ENCODE assay signal across 8 cellular contexts in the genomic region with DNA sequence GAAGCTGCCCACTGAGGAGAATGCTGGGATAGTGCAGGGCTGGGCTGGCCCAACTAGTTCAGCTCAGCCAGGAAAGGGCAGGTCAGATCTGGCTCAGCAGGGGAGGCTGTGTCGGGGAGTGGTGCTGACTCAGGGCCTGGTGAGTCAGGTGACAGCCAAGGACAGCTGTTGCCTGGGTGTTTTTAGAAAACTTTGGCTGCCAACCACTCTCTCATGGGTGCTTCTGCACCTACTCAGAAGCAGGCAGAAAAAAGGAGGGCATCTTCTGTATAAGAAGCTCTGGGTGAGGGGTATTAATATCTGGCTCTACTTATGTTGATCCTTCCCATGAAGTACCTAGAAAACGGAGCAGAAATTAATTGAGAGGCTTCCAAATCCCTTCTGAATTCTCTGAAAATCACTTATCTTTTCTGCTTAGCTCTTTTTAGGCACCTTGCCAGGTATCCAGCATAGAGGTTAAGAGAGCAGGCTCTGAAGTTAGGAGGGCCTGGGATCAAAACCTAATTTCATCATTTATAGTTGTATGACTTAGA. TPM values are rescaled to one million over a fixed set of nuclear protein-coding genes. Genes with fewer than 3 reads are reported as not detected.
DNase-seq lines count a peak whose midpoint lies in the region; ATAC-seq and TF ChIP-seq lines count a peak whose summit lies in the region.

No MANE protein-coding gene starts in this region.

- no peaks in the 10 kb centered on the region for H3K36me3 ChIP-seq in gastrocnemius medialis

- no peak for TF ChIP-seq POLR2A in gastrocnemius medialis (IDR thresholded peaks at IDR 0.05)

- peak; percentile 91 to 92 for ATAC-seq in activated CD4-positive, CD25-positive, alpha-beta regulatory T cell treated with anti-CD3 and anti-CD28 coated beads, Interleukin-2, amount 50 U/mL, for 24 hours
- peak; percentile 99 for ATAC-seq in left ventricle myocardium superior
- ATAC-seq in gastrocnemius medialis, result peak; percentile 98 to 99

- no peak for DNase-seq in activated CD4-positive, CD25-positive, alpha-beta regulatory T cell (lab: John Stamatoyannopoulos, UW)
- DNase-seq in NCI-H2171 treated with DMSO at 0.1 percent for 48 hours (lab: John Stamatoyannopoulos, UW), result peak; percentile 83
- DNase-seq in activated naive CD8-positive, alpha-beta T cell treated with anti-CD3 and anti-CD28 coated beads for 36 hours, result peak; percentile 16
- peak; percentile 75 for DNase-seq in left ventricle myocardium superior
- DNase-seq in gastrocnemius medialis, result peak; percentile 92 to 94
- DNase-seq in DMS153 (lab: John Stamatoyannopoulos, UW), result no peak
- DNase-seq in NCI-H748 treated with DMSO at 0.1 percent for 48 hours (lab: John Stamatoyannopoulos, UW), result no peak

- TF ChIP-seq CTCF in gastrocnemius medialis (IDR thresholded peaks at IDR 0.05 in 4 of 5, conservative IDR thresholded peaks at IDR 0.05 in 1 of 5), result no peak

- peak overlapping the region; percentile 74 to 95 (median 90) for H3K27ac ChIP-seq in gastrocnemius medialis

- H3K27ac Mint-ChIP-seq in activated naive CD8-positive, alpha-beta T cell treated with anti-CD3 and anti-CD28 coated beads for 36 hours, result no peak overlapping the region

- no peaks in the 10 kb centered on the region for H3K27me3 ChIP-seq in gastrocnemius medialis

- in situ Hi-C loops in gastrocnemius medialis (cut with MboI; ENCODE audit: low sequenced_read_pairs in 4 of 4), result no loop called here

- H3K4me1 Mint-ChIP-seq in activated naive CD8-positive, alpha-beta T cell treated with anti-CD3 and anti-CD28 coated beads for 36 hours, result no peaks in the 10 kb centered on the region

- no peak overlapping the region for H3K4me3 Mint-ChIP-seq in activated naive CD8-positive, alpha-beta T cell treated with anti-CD3 and anti-CD28 coated beads for 36 hours

- no peaks in the 10 kb centered on the region for H3K27me3 Mint-ChIP-seq in activated naive CD8-positive, alpha-beta T cell treated with anti-CD3 and anti-CD28 coated beads for 36 hours

- H3K36me3 Mint-ChIP-seq in activated naive CD8-positive, alpha-beta T cell treated with anti-CD3 and anti-CD28 coated beads for 36 hours, result no peaks in the 10 kb centered on the region

- no peaks in the 10 kb centered on the region for H3K9me3 ChIP-seq in gastrocnemius medialis

- no peak overlapping the region for H3K4me3 ChIP-seq in gastrocnemius medialis

- H3K9me3 Mint-ChIP-seq in activated naive CD8-positive, alpha-beta T cell treated with anti-CD3 and anti-CD28 coated beads for 36 hours, result no peaks in the 10 kb centered on the region

- H3K4me1 ChIP-seq in gastrocnemius medialis, result peaks cover 11 to 22% of the 10 kb centered on the region in 2 donors

- intact Hi-C loops in left ventricle myocardium superior (cut with micrococcal nuclease), result no loop called here
- intact Hi-C loops in gastrocnemius medialis (cut with DNase I; ENCODE audit: low total_unique reads), result no loop called here

RNA-seq across cellular contexts. Expression of gene RAB10, which starts 15.6 kb away (rescaled TPM):
- 100 to 1,000 TPM; 106 to 109 TPM for total RNA-seq in activated naive CD8-positive, alpha-beta T cell treated with anti-CD3 and anti-CD28 coated beads for 36 hours
- total RNA-seq in left ventricle myocardium superior (101 TPM), gastrocnemius medialis (100 to 1,000 TPM; 138 to 234 (median 168) TPM)

RNA-seq across cellular contexts. Expression of gene KIF3C, which starts 36.0 kb away (rescaled TPM):
- 1 to 10 TPM; 3.7 to 4.1 TPM for total RNA-seq in activated naive CD8-positive, alpha-beta T cell treated with anti-CD3 and anti-CD28 coated beads for 36 hours
- total RNA-seq in left ventricle myocardium superior (3.1 TPM), gastrocnemius medialis (1 to 10 TPM; 1.1 to 4.4 (median 2.1) TPM)

Comparison
In these comparisons a context has a peak if more than half of its experiments do, and no peak if none do; other contexts are left out.
1. DNase-seq: peak in NCI-H2171 treated with DMSO at 0.1 percent for 48 hours (single experiment), activated naive CD8-positive, alpha-beta T cell treated with anti-CD3 and anti-CD28 coated beads for 36 hours (single experiment), left ventricle myocardium superior (single experiment) and gastrocnemius medialis (2 of 2); none in activated CD4-positive, CD25-positive, alpha-beta regulatory T cell (0 of 4), DMS153 (single experiment) and NCI-H748 treated with DMSO at 0.1 percent for 48 hours (single experiment).
2. Peak in every context shown above with its lines, with median percentiles within 50 percentile points of each other: ATAC-seq.